ENCODE assay signal across 23 cellular contexts in genomic region chr1:220092694-220093093, GRCh38.
"Had no signal": no experiment of that assay in that cellular context is flagged by ENCODE, and none has a peak within 500 bp of the region (broad histone marks: within the 10 kb centered on the region; RNA-seq: fewer than 3 reads in every experiment).

No MANE protein-coding gene starts in this region.

- H3K9me3 ChIP-seq: lower lobe of right lung, mucosa of descending colon, testis, vagina had no signal

- DNase-seq: activated CD4-positive, alpha-beta T cell treated with anti-CD3 and anti-CD28 coated beads, Interleukin-2, amount 50 U/mL, for 4 hours; activated effector memory CD4-positive, alpha-beta T cell treated with Interleukin-2 at 50 U/mL for 16 hours; activated naive CD4-positive, alpha-beta T cell treated with anti-CD3 and anti-CD28 coated beads, Interleukin-2, amount 10 ng/mL, durations not matched to agents 7 days and 5 days; activated T-cell treated with anti-CD3 and anti-CD28 coated beads, Interleukin-2, amount 50 U/mL, for 48 hours; aorta; brain microvascular endothelial cell; caudate nucleus; effector CD4-positive, alpha-beta T cell; foreskin keratinocyte; immature natural killer cell; lower lobe of right lung; mesendoderm; mucosa of descending colon; right cardiac atrium; stimulated activated CD4-positive, alpha-beta T cell treated with anti-CD3 and anti-CD28 coated beads, Interleukin-2, amount 100 ng/mL, for 24 hours; T-helper 9 cell; testis; trophoblast cell had no signal

- H3K9me3 Mint-ChIP-seq: activated naive CD4-positive, alpha-beta T cell treated with anti-CD3 and anti-CD28 coated beads, Interleukin-2, amount 10 ng/mL, durations not matched to agents 7 days and 5 days; dendritic cell treated with granulocyte-macrophage colony-stimulating factor and Interleukin-4, amounts not matched to agents 40 ng/mL and 50 ng/mL, for 4 days; immature natural killer cell; stimulated activated memory B cell treated with anti-CD40 and anti-IgM and Interleukin-4, amounts not matched to agents 10 μg/mL and 1 μg/mL and 100 μg/mL, for 72 hours had no signal

- H3K27me3 ChIP-seq: brain microvascular endothelial cell, foreskin keratinocyte, testis, vagina had no signal

- H3K27ac ChIP-seq: brain microvascular endothelial cell, foreskin keratinocyte, parathyroid adenoma, testis had no signal

- H3K27ac Mint-ChIP-seq: activated naive CD4-positive, alpha-beta T cell treated with anti-CD3 and anti-CD28 coated beads, Interleukin-2, amount 10 ng/mL, durations not matched to agents 7 days and 5 days; dendritic cell treated with granulocyte-macrophage colony-stimulating factor and Interleukin-4, amounts not matched to agents 40 ng/mL and 50 ng/mL, for 4 days; stimulated activated memory B cell treated with anti-CD40 and anti-IgM and Interleukin-4, amounts not matched to agents 10 μg/mL and 1 μg/mL and 100 μg/mL, for 72 hours had no signal

- H3K4me1 ChIP-seq: parathyroid adenoma had no signal

- H3K79me2 ChIP-seq: parathyroid adenoma had no signal

- H3K4me3 Mint-ChIP-seq: activated naive CD4-positive, alpha-beta T cell treated with anti-CD3 and anti-CD28 coated beads, Interleukin-2, amount 10 ng/mL, durations not matched to agents 7 days and 5 days; dendritic cell treated with granulocyte-macrophage colony-stimulating factor and Interleukin-4, amounts not matched to agents 40 ng/mL and 50 ng/mL, for 4 days; stimulated activated memory B cell treated with anti-CD40 and anti-IgM and Interleukin-4, amounts not matched to agents 10 μg/mL and 1 μg/mL and 100 μg/mL, for 72 hours had no signal

- H3K9ac ChIP-seq: parathyroid adenoma had no signal

- H3K27me3 Mint-ChIP-seq: activated naive CD4-positive, alpha-beta T cell treated with anti-CD3 and anti-CD28 coated beads, Interleukin-2, amount 10 ng/mL, durations not matched to agents 7 days and 5 days; dendritic cell treated with granulocyte-macrophage colony-stimulating factor and Interleukin-4, amounts not matched to agents 40 ng/mL and 50 ng/mL, for 4 days; stimulated activated memory B cell treated with anti-CD40 and anti-IgM and Interleukin-4, amounts not matched to agents 10 μg/mL and 1 μg/mL and 100 μg/mL, for 72 hours had no signal

- H3K4me3 ChIP-seq: mucosa of descending colon had no signal

- ATAC-seq: foreskin keratinocyte; left lobe of liver; lower lobe of right lung; mucosa of descending colon; right cardiac atrium; stimulated activated memory B cell treated with anti-CD40 and anti-IgM and Interleukin-4, amounts not matched to agents 10 μg/mL and 1 μg/mL and 100 μg/mL, for 72 hours had no signal
